9 cellular contexts compared by ENCODE assay signal in the genomic region with DNA sequence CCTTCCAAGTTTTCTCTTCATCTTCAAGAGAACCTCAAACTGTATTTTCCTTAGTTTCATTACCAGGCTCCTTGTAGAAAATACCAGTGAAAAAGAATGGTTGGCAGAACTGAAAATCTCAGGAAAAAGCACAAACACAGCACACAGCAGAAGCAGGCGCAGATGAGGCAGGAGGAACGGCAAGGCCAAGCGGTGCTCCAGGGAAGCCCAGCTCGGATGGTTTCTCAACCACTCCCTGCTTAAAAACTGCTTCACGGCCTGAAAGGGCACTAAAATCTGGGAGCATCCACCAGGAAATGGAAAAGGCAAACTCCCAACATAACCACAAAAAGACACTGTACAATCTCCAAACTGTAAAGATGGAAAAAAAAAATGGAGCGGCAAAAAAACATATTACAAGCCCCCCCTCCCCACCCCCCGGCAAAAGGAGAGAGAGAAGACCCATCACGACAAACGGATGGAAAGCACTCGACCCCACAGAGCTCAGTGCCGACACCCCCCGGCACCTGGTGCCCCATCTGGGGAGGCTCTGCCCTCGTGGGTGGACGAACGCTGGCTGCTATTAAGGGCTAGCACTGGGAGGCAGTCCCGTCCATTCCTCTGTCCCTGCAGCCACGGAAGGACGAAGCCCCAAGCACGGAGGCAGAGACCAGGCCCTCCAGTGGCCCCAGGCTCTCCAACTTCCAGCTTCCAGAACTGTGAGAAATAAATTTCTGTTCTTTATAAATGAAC.
DNase-seq lines count a peak whose midpoint lies in the region; ATAC-seq and TF ChIP-seq lines count a peak whose summit lies in the region.
"Had no signal": no experiment of that assay in that cellular context is flagged by ENCODE, and none has a peak within 500 bp of the region (broad histone marks: within the 10 kb centered on the region; RNA-seq: fewer than 3 reads in every experiment).

No MANE protein-coding gene starts in this region.

- H3K27ac Mint-ChIP-seq in activated CD4-positive, alpha-beta T cell treated with anti-CD3 and anti-CD28 coated beads for 36 hours: peak overlapping the region; percentile 19
- peak overlapping the region; percentile 84 to 97 (median 96) for H3K27ac Mint-ChIP-seq in brain

- H3K36me3 Mint-ChIP-seq in activated CD4-positive, alpha-beta T cell treated with anti-CD3 and anti-CD28 coated beads for 36 hours (ENCODE audit: low read depth): peaks cover 27% of the 10 kb centered on the region
- H3K36me3 Mint-ChIP-seq in brain: peaks cover 20% of the 10 kb centered on the region

- POLR2A ChIA-PET in activated CD4-positive, alpha-beta T cell treated with anti-CD3 and anti-CD28 coated beads for 36 hours (lab: Charles Lee): no interaction called here

- DNase-seq in activated CD4-positive, alpha-beta T cell treated with anti-CD3 and anti-CD28 coated beads for 36 hours: no peak
- DNase-seq in activated CD4-positive, alpha-beta T cell treated with anti-CD3 and anti-CD28 coated beads for 48 hours: no peak
- DNase-seq in left lobe of liver (ENCODE audit: low spot score) (no peak), iPS-NIHi7 (ENCODE audit: extremely low spot score) (no peak)
- DNase-seq: activated CD8-positive, alpha-beta memory T cell treated with anti-CD3 and anti-CD28 coated beads, Interleukin-2, amount 50 U/mL, for 48 hours had no signal

- no peak overlapping the region for H3K4me3 Mint-ChIP-seq in activated CD4-positive, alpha-beta T cell treated with anti-CD3 and anti-CD28 coated beads for 36 hours
- peak overlapping the region; percentile 42 to 74 (median 71) for H3K4me3 Mint-ChIP-seq in brain

- no peak for ATAC-seq in activated CD4-positive, alpha-beta T cell treated with anti-CD3 and anti-CD28 coated beads for 36 hours
- peak; percentile 71 for ATAC-seq in left lobe of liver
- no peak for ATAC-seq in GM18873 (IDR thresholded peaks at IDR 0.05; ENCODE audit: low FRiP score, unreplicated experiment)
- no peak for ATAC-seq in HG02798 (IDR thresholded peaks at IDR 0.05; ENCODE audit: poor library complexity, unreplicated experiment)

- peak overlapping the region; percentile 27 for H3K27ac ChIP-seq in temporal lobe (ENCODE audit: low read depth, low read length)

- H3K27me3 Mint-ChIP-seq in activated CD4-positive, alpha-beta T cell treated with anti-CD3 and anti-CD28 coated beads for 36 hours: no peaks in the 10 kb centered on the region
- H3K27me3 Mint-ChIP-seq in brain: no peaks in the 10 kb centered on the region

- CTCF ChIA-PET in activated CD4-positive, alpha-beta T cell treated with anti-CD3 and anti-CD28 coated beads for 36 hours (lab: Charles Lee): interaction anchor here (0.5 to 1.7 kb wide), 2 partner anchors 11 to 122 kb away, joined by 3 read pairs; no protein-coding TSS in a partner anchor

- TF ChIP-seq CTCF in brain (conservative IDR thresholded peaks at IDR 0.05): no peak

- no peaks in the 10 kb centered on the region for H3K9me3 Mint-ChIP-seq in activated CD4-positive, alpha-beta T cell treated with anti-CD3 and anti-CD28 coated beads for 36 hours (ENCODE audit: low read depth)
- peaks cover 0 to 7% (median 2%) of the 10 kb centered on the region in 5 experiments for H3K9me3 Mint-ChIP-seq in brain

- H3K4me1 Mint-ChIP-seq in activated CD4-positive, alpha-beta T cell treated with anti-CD3 and anti-CD28 coated beads for 36 hours: peaks cover 87% of the 10 kb centered on the region
- H3K4me1 Mint-ChIP-seq in brain: peaks cover 76% of the 10 kb centered on the region

- intact Hi-C loops in activated CD4-positive, alpha-beta T cell treated with anti-CD3 and anti-CD28 coated beads for 36 hours (cut with DNase I, micrococcal nuclease): no loop called here
